Comparison of ENCODE assay signal across 1 cellular context in genomic region chr17:79658811-79659207, GRCh38.
TF ChIP-seq lines count a peak whose summit lies in the region.

No MANE protein-coding gene starts in this region.

TF ChIP-seq in K562, 482 proteins besides CTCF, POLR2A, EP300 and RAD21 (continued from another document):
- TF ChIP-seq AFF4 (CRISPR knock-in tag; IDR thresholded peaks at IDR 0.05) (no peak), PHB (CRISPR knock-in tag; IDR thresholded peaks at IDR 0.05) (no peak), E4F1 (CRISPR knock-in tag; IDR thresholded peaks at IDR 0.05; ENCODE audit: borderline replicate concordance) (no peak), ZBTB43 (CRISPR knock-in tag; IDR thresholded peaks at IDR 0.05) (no peak), FOSL1 (tag; conservative IDR thresholded peaks at IDR 0.05) (no peak), ZNF184 (CRISPR knock-in tag; IDR thresholded peaks at IDR 0.05) (no peak), NFATC3 (IDR thresholded peaks at IDR 0.05) (no peak), NUFIP1 (IDR thresholded peaks at IDR 0.05; ENCODE audit: partially characterized antibody) (no peak), ZNF444 (CRISPR knock-in tag; IDR thresholded peaks at IDR 0.05) (no peak), ZNF324 (CRISPR knock-in tag; IDR thresholded peaks at IDR 0.05) (no peak), SRSF1 (IDR thresholded peaks at IDR 0.05; ENCODE audit: low read depth, low read length) (no peak)
- TF ChIP-seq, protein P1, sequence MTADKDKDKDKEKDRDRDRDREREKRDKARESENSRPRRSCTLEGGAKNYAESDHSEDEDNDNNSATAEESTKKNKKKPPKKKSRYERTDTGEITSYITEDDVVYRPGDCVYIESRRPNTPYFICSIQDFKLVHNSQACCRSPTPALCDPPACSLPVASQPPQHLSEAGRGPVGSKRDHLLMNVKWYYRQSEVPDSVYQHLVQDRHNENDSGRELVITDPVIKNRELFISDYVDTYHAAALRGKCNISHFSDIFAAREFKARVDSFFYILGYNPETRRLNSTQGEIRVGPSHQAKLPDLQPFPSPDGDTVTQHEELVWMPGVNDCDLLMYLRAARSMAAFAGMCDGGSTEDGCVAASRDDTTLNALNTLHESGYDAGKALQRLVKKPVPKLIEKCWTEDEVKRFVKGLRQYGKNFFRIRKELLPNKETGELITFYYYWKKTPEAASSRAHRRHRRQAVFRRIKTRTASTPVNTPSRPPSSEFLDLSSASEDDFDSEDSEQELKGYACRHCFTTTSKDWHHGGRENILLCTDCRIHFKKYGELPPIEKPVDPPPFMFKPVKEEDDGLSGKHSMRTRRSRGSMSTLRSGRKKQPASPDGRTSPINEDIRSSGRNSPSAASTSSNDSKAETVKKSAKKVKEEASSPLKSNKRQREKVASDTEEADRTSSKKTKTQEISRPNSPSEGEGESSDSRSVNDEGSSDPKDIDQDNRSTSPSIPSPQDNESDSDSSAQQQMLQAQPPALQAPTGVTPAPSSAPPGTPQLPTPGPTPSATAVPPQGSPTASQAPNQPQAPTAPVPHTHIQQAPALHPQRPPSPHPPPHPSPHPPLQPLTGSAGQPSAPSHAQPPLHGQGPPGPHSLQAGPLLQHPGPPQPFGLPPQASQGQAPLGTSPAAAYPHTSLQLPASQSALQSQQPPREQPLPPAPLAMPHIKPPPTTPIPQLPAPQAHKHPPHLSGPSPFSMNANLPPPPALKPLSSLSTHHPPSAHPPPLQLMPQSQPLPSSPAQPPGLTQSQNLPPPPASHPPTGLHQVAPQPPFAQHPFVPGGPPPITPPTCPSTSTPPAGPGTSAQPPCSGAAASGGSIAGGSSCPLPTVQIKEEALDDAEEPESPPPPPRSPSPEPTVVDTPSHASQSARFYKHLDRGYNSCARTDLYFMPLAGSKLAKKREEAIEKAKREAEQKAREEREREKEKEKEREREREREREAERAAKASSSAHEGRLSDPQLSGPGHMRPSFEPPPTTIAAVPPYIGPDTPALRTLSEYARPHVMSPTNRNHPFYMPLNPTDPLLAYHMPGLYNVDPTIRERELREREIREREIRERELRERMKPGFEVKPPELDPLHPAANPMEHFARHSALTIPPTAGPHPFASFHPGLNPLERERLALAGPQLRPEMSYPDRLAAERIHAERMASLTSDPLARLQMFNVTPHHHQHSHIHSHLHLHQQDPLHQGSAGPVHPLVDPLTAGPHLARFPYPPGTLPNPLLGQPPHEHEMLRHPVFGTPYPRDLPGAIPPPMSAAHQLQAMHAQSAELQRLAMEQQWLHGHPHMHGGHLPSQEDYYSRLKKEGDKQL (CRISPR knock-in tag; IDR thresholded peaks at IDR 0.05; ENCODE audit: borderline replicate concordance): no peak
- TF ChIP-seq, protein P2, sequence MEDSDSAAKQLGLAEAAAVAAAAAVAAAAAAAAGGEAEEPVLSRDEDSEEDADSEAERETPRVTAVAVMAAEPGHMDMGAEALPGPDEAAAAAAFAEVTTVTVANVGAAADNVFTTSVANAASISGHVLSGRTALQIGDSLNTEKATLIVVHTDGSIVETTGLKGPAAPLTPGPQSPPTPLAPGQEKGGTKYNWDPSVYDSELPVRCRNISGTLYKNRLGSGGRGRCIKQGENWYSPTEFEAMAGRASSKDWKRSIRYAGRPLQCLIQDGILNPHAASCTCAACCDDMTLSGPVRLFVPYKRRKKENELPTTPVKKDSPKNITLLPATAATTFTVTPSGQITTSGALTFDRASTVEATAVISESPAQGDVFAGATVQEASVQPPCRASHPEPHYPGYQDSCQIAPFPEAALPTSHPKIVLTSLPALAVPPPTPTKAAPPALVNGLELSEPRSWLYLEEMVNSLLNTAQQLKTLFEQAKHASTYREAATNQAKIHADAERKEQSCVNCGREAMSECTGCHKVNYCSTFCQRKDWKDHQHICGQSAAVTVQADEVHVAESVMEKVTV (CRISPR knock-in tag; IDR thresholded peaks at IDR 0.05): no peak
- TF ChIP-seq, protein P3, sequence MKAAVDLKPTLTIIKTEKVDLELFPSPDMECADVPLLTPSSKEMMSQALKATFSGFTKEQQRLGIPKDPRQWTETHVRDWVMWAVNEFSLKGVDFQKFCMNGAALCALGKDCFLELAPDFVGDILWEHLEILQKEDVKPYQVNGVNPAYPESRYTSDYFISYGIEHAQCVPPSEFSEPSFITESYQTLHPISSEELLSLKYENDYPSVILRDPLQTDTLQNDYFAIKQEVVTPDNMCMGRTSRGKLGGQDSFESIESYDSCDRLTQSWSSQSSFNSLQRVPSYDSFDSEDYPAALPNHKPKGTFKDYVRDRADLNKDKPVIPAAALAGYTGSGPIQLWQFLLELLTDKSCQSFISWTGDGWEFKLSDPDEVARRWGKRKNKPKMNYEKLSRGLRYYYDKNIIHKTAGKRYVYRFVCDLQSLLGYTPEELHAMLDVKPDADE (conservative IDR thresholded peaks at IDR 0.05; ENCODE audit: control insufficient read depth, low read depth, low read length): no peak
- TF ChIP-seq, protein P4, sequence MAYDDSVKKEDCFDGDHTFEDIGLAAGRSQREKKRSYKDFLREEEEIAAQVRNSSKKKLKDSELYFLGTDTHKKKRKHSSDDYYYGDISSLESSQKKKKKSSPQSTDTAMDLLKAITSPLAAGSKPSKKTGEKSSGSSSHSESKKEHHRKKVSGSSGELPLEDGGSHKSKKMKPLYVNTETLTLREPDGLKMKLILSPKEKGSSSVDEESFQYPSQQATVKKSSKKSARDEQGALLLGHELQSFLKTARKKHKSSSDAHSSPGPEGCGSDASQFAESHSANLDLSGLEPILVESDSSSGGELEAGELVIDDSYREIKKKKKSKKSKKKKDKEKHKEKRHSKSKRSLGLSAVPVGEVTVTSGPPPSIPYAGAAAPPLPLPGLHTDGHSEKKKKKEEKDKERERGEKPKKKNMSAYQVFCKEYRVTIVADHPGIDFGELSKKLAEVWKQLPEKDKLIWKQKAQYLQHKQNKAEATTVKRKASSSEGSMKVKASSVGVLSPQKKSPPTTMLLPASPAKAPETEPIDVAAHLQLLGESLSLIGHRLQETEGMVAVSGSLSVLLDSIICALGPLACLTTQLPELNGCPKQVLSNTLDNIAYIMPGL (CRISPR knock-in tag; IDR thresholded peaks at IDR 0.05): no peak
